In genomic region chr11:62882428-62882742, GRCh38 we compare ENCODE assay signal across 8 cellular contexts. TPM values are rescaled to one million over a fixed set of nuclear protein-coding genes. Genes with fewer than 3 reads are reported as not detected.
DNase-seq lines count a peak whose midpoint lies in the region; ATAC-seq, FAIRE-seq and TF ChIP-seq lines count a peak whose summit lies in the region.

No MANE protein-coding gene starts in this region.

- CTCF ChIA-PET in AG04450 (lab: Charles Lee), result interaction anchor here (0.5 to 1.0 kb wide), 3 partner anchors 23 to 121 kb away, joined by 3 to 6 read pairs (median 3); no protein-coding TSS in a partner anchor

- in situ Hi-C loops in ACHN (cut with HindIII; ENCODE audit: low pct_ligation_motif_present, low pct_unique_long_range_greater_than_20kb, low sequenced_read_pairs), result no loop called here

- peak overlapping the region; percentile 99 for H3K27ac ChIP-seq in AG04450 (ENCODE audit: low read depth, low read length)

- peaks cover 73% of the 10 kb centered on the region for H3K36me3 ChIP-seq in MG63

- POLR2A ChIA-PET in AG04450 (lab: Yijun Ruan, JAX), result interaction anchor here (0.5 to 5.3 kb wide), 6 partner anchors 17 to 50 kb away, joined by 3 to 68 read pairs (median 9); partner anchors contain the start of genes STX5, TEX54 and WDR74

- peak overlapping the region; percentile 100 for H3K4me3 ChIP-seq in AG04450 (ENCODE audit: low read depth, low read length)
- H3K4me3 ChIP-seq in MG63, result peak overlapping the region; percentile 78
- peak overlapping the region; percentile 100 for H3K4me3 ChIP-seq in choroid plexus epithelial cell (ENCODE audit: low read depth, low read length)

- H3K9me3 Mint-ChIP-seq in naive B cell, result no peaks in the 10 kb centered on the region

- no peak for FAIRE-seq in D721Med (lab: Jason Lieb, UNC)

- ATAC-seq in naive B cell (ENCODE audit: low read depth in 2 of 2) (no peak), GM19452 (IDR thresholded peaks at IDR 0.05; ENCODE audit: unreplicated experiment) (no peak)

- peak overlapping the region; percentile 99 to 100 (median 100) for H3K4me3 Mint-ChIP-seq in naive B cell

- H3K9me3 ChIP-seq in AG04450 (ENCODE audit: control insufficient read depth, insufficient read depth, low read length) (peaks cover 6% of the 10 kb centered on the region; the same call in 1 of the 2 replicates), MG63 (no peaks in the 10 kb centered on the region)

- no peaks in the 10 kb centered on the region for H3K27me3 Mint-ChIP-seq in naive B cell

- H3K27me3 ChIP-seq in AG04450 (ENCODE audit: control insufficient read depth, insufficient read depth, low read length) (no peaks in the 10 kb centered on the region), MG63 (no peaks in the 10 kb centered on the region)

- TF ChIP-seq CTCF in AG04450 (IDR thresholded peaks at IDR 0.05; ENCODE audit: low read depth, low read length) (no peak), choroid plexus epithelial cell (conservative IDR thresholded peaks at IDR 0.05; ENCODE audit: low read depth, low read length) (no peak), D721Med (IDR thresholded peaks at IDR 0.05; ENCODE audit: insufficient read depth, missing control alignments) (no peak)

- peak overlapping the region in 5 of 6 donors; percentile 65 to 98 (median 88) for H3K27ac Mint-ChIP-seq in naive B cell

- peaks cover 5 to 40% of the 10 kb centered on the region in 2 donors for H3K36me3 Mint-ChIP-seq in naive B cell

- H3K4me1 Mint-ChIP-seq in naive B cell, result peaks cover 37 to 43% (median 41%) of the 10 kb centered on the region in 3 donors

- DNase-seq in AG04450 (ENCODE audit: low read depth, low spot score) (no peak), MG63 (no peak), choroid plexus epithelial cell (ENCODE audit: low read depth) (no peak), naive B cell (no peak), ACHN (no peak), NCI-H2196 (lab: John Stamatoyannopoulos, UW; ENCODE audit: unreplicated experiment) (no peak), D721Med (ENCODE audit: insufficient read length, low spot score) (no peak)

RNA-seq across cellular contexts. Expression of gene SLC3A2, which starts 1.7 kb away (rescaled TPM):
- polyA plus RNA-seq in AG04450 (2011; rRNA removed), result 263 and 284 TPM in 2 replicates
- polyA minus RNA-seq in AG04450 (2011; rRNA and poly(A)+ RNA removed), result 177 and 196 TPM in 2 replicates
- 545 and 579 TPM in 2 replicates for total RNA-seq in MG63 (2014; rRNA removed; shearing (Covaris generic); ENCODE audit: low replicate concordance)
- polyA plus RNA-seq in naive B cell (ENCODE audit: low read depth in 6 of 6), result 100 to 1,000 TPM in 2 of 6 donors, 10 to 100 TPM in 4; 63.1 to 135 (median 81.1) TPM

RNA-seq across cellular contexts. Expression of gene CHRM1, which starts 38.8 kb away (rescaled TPM):
- polyA plus RNA-seq in AG04450 (2011; rRNA removed), result not detected in 2 replicates
- not detected in 2 replicates for polyA minus RNA-seq in AG04450 (2011; rRNA and poly(A)+ RNA removed)
- total RNA-seq in MG63 (2014; rRNA removed; shearing (Covaris generic); ENCODE audit: low replicate concordance), result 0.22 and 1.3 TPM in 2 replicates
- not detected for polyA plus RNA-seq in naive B cell (ENCODE audit: low read depth in 6 of 6)

RNA-seq across cellular contexts. Expression of gene WDR74, which starts 43.0 kb away (rescaled TPM):
- polyA plus RNA-seq in AG04450 (2011; rRNA removed), result 18.0 and 21.6 TPM in 2 replicates
- 112 and 141 TPM in 2 replicates for polyA minus RNA-seq in AG04450 (2011; rRNA and poly(A)+ RNA removed)
- 135 and 139 TPM in 2 replicates for total RNA-seq in MG63 (2014; rRNA removed; shearing (Covaris generic); ENCODE audit: low replicate concordance)
- 10 to 100 TPM; 42.0 to 77.0 (median 54.6) TPM for polyA plus RNA-seq in naive B cell (ENCODE audit: low read depth in 6 of 6)

RNA-seq across cellular contexts. Expression of gene TEX54, which starts 49.7 kb away (rescaled TPM):
- polyA plus RNA-seq in AG04450 (2011; rRNA removed) (not detected in 2 replicates), naive B cell (ENCODE audit: low read depth in 6 of 6) (1 to 10 TPM in 5 of 6 donors, not detected in 1; 2.3 to 7.0 (median 3.7) TPM)
- not detected in 2 replicates for polyA minus RNA-seq in AG04450 (2011; rRNA and poly(A)+ RNA removed)
- total RNA-seq in MG63 (2014; rRNA removed; shearing (Covaris generic); ENCODE audit: low replicate concordance), result not detected in 2 replicates

RNA-seq across cellular contexts. Expression of gene STX5, which starts 50.5 kb away (rescaled TPM):
- 51.7 and 52.1 TPM in 2 replicates for polyA plus RNA-seq in AG04450 (2011; rRNA removed)
- polyA minus RNA-seq in AG04450 (2011; rRNA and poly(A)+ RNA removed), result 62.7 and 72.0 TPM in 2 replicates
- 28.0 and 42.3 TPM in 2 replicates for total RNA-seq in MG63 (2014; rRNA removed; shearing (Covaris generic); ENCODE audit: low replicate concordance)
- polyA plus RNA-seq in naive B cell (ENCODE audit: low read depth in 6 of 6), result 10 to 100 TPM; 46.4 to 64.2 (median 51.5) TPM
